In the genomic region with DNA sequence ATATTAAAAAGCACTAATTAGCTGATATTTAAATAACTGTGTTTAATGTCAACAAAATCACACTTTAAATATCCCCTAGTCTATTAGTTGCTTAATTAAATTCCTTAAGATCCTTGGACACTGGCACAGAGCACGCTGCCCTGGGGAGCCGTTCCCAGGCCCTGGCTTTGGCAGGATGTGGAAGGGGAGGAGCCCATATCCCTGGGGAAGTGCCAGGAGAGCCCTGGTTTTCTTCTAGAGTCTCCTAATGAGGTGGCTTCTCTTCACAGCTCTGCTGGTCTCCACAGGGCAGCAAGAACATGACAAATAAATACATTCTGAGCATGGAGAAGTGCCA, we compare ENCODE assay signal across 9 cellular contexts. TPM values are rescaled to one million over a fixed set of nuclear protein-coding genes. Genes with fewer than 3 reads are reported as not detected.
DNase-seq lines count a peak whose midpoint lies in the region; ATAC-seq and TF ChIP-seq lines count a peak whose summit lies in the region.
"Had no signal": no experiment of that assay in that cellular context is flagged by ENCODE, and none has a peak within 500 bp of the region (broad histone marks: within the 10 kb centered on the region; RNA-seq: fewer than 3 reads in every experiment).

No MANE protein-coding gene starts in this region.

- H3K27me3 ChIP-seq in adipocyte (replicated peaks; ENCODE audit: control insufficient read depth, insufficient read depth, low read length) (no peaks in the 10 kb centered on the region), stomach smooth muscle (ENCODE audit: control insufficient read depth in 1 of 2, insufficient read depth in 2 of 2, low read length in 2 of 2) (no peaks in the 10 kb centered on the region), MM.1S (replicated peaks; ENCODE audit: insufficient read depth, low read length) (no peaks in the 10 kb centered on the region), brain microvascular endothelial cell (replicated peaks) (no peaks in the 10 kb centered on the region)
- H3K27me3 ChIP-seq in effector memory CD4-positive, alpha-beta T cell (replicated peaks; ENCODE audit: control insufficient read depth, insufficient read depth, low read length, poor library complexity, severe bottlenecking) = no peaks in the 10 kb centered on the region

- no peaks in the 10 kb centered on the region for H3F3A ChIP-seq in MM.1S (ENCODE audit: insufficient read depth, low read length)

- H3K79me2 ChIP-seq in MM.1S (ENCODE audit: low read length) = no peaks in the 10 kb centered on the region

- no peaks in the 10 kb centered on the region for H4K20me1 ChIP-seq in MM.1S (ENCODE audit: insufficient read depth, low read length)

- TF ChIP-seq CTCF in MM.1S (IDR thresholded peaks at IDR 0.05; ENCODE audit: low read length) (no peak), brain microvascular endothelial cell (IDR thresholded peaks at IDR 0.05; ENCODE audit: low read depth, low read length, missing control alignments) (no peak)

- H3K9me2 ChIP-seq in MM.1S (replicated peaks; ENCODE audit: insufficient read depth, low read length) = no peaks in the 10 kb centered on the region

- no peak overlapping the region for H3K4me2 ChIP-seq in MM.1S (ENCODE audit: low read depth, low read length)

- peak; percentile 90 for ATAC-seq in left ventricle myocardium superior
- ATAC-seq in HG03097 (IDR thresholded peaks at IDR 0.05; ENCODE audit: low FRiP score, unreplicated experiment) = no peak

- peak overlapping the region; percentile 75 for H3K27ac ChIP-seq in stomach smooth muscle (ENCODE audit: low read length)
- no peak overlapping the region for H3K27ac ChIP-seq in MM.1S (ENCODE audit: low read length)
- H3K27ac ChIP-seq in effector memory CD4-positive, alpha-beta T cell (ENCODE audit: insufficient read depth, low read length, poor library complexity, severe bottlenecking) = no peak overlapping the region
- H3K27ac ChIP-seq in brain microvascular endothelial cell = no peak overlapping the region

- peak; percentile 54 for DNase-seq in HCEC 1CT
- peak; percentile 49 for DNase-seq in adipocyte (ENCODE audit: low read depth)
- DNase-seq in left ventricle myocardium superior = peak; percentile 74
- no peak for DNase-seq in MM.1S
- no peak for DNase-seq in effector memory CD4-positive, alpha-beta T cell
- no peak for DNase-seq in brain microvascular endothelial cell
- DNase-seq: SIG-M5 had no signal

- H3K4me3 ChIP-seq in adipocyte (ENCODE audit: low read length) (no peak overlapping the region), stomach smooth muscle (ENCODE audit: low read length in 2 of 2) (no peak overlapping the region), MM.1S (ENCODE audit: low read length) (no peak overlapping the region), brain microvascular endothelial cell (ENCODE audit: low read depth, low read length) (no peak overlapping the region)
- H3K4me3 ChIP-seq in effector memory CD4-positive, alpha-beta T cell (ENCODE audit: insufficient read depth, low read depth, low read length, poor library complexity, severe bottlenecking) = no peak overlapping the region

- H3K9ac ChIP-seq in adipocyte (ENCODE audit: low read length) (peak overlapping the region; percentile 47), stomach smooth muscle (ENCODE audit: low read length in 2 of 2) (no peak overlapping the region), MM.1S (ENCODE audit: low read length) (no peak overlapping the region)

- H3K36me3 ChIP-seq in adipocyte (ENCODE audit: control insufficient read depth, insufficient read depth, low read length, severe bottlenecking) (no peaks in the 10 kb centered on the region), stomach smooth muscle (ENCODE audit: control insufficient read depth in 2 of 2, insufficient read depth in 2 of 2, low read length in 2 of 2) (no peaks in the 10 kb centered on the region), MM.1S (replicated peaks; ENCODE audit: insufficient read depth, low read length) (no peaks in the 10 kb centered on the region), brain microvascular endothelial cell (replicated peaks) (no peaks in the 10 kb centered on the region)
- no peaks in the 10 kb centered on the region for H3K36me3 ChIP-seq in effector memory CD4-positive, alpha-beta T cell (ENCODE audit: control insufficient read depth, insufficient read depth, low read length)

- in situ Hi-C loops in brain microvascular endothelial cell (cut with HindIII; ENCODE audit: low pct_ligation_motif_present, low sequenced_read_pairs) = no loop called here

- intact Hi-C loops in left ventricle myocardium superior (cut with micrococcal nuclease) = no loop called here

- no peak overlapping the region for H2AFZ ChIP-seq in MM.1S (ENCODE audit: low read length)

- H3K4me1 ChIP-seq in adipocyte (ENCODE audit: control insufficient read depth, insufficient read depth, low read length) (peaks cover 62% of the 10 kb centered on the region), stomach smooth muscle (ENCODE audit: control insufficient read depth, insufficient read depth, low read length) (peaks cover 42% of the 10 kb centered on the region), MM.1S (ENCODE audit: low read length) (no peaks in the 10 kb centered on the region)
- no peaks in the 10 kb centered on the region for H3K4me1 ChIP-seq in effector memory CD4-positive, alpha-beta T cell (ENCODE audit: control insufficient read depth, insufficient read depth, low read length, poor library complexity, severe bottlenecking)

- H3K9me3 ChIP-seq in adipocyte (ENCODE audit: control insufficient read depth, low read length) (no peaks in the 10 kb centered on the region), stomach smooth muscle (ENCODE audit: control insufficient read depth in 2 of 2, low read length in 2 of 2) (no peaks in the 10 kb centered on the region), MM.1S (replicated peaks; ENCODE audit: insufficient read depth, low read length) (no peaks in the 10 kb centered on the region)
- no peaks in the 10 kb centered on the region for H3K9me3 ChIP-seq in effector memory CD4-positive, alpha-beta T cell (ENCODE audit: control insufficient read depth, low read length)

RNA-seq across cellular contexts. Expression of a gene that starts 50.5 kb away (rescaled TPM):
- 46.0 TPM for total RNA-seq in left ventricle myocardium superior

Comparison
In these comparisons a context has a peak if more than half of its experiments do, and no peak if none do; other contexts are left out.
1. DNase-seq: peak in HCEC 1CT (single experiment), adipocyte (single experiment) and left ventricle myocardium superior (single experiment); none in MM.1S (single experiment), effector memory CD4-positive, alpha-beta T cell (0 of 3) and brain microvascular endothelial cell (single experiment).